In genomic region chr14:55089547-55090153, GRCh38 we compare ENCODE assay signal across 8 cellular contexts. TPM values are rescaled to one million over a fixed set of nuclear protein-coding genes. Genes with fewer than 3 reads are reported as not detected.
DNase-seq lines count a peak whose midpoint lies in the region; ATAC-seq, FAIRE-seq and TF ChIP-seq lines count a peak whose summit lies in the region.
"Not testable (repeated sequence)": the region's sequence is repeated elsewhere in the genome, so short reads cannot be mapped to it uniquely, and the experiment has no call there.

No MANE protein-coding gene starts in this region.

- not testable (repeated sequence) for H3K9me3 ChIP-seq in kidney (ENCODE audit: control insufficient read depth in 1 of 2, low read length in 2 of 2)

- ATAC-seq in GM19043 (IDR thresholded peaks at IDR 0.05; ENCODE audit: low read depth, unreplicated experiment) (peak; percentile 78), HG03520 (IDR thresholded peaks at IDR 0.05; ENCODE audit: unreplicated experiment) (peak; percentile 85)

- intact Hi-C loops in kidney (cut with DNase I), result not testable (repeated sequence)

- DNase-seq in Ammon's horn (ENCODE audit: low spot score) (peak; percentile 92), NCI-H524 treated with DMSO at 0.1 percent for 48 hours (lab: John Stamatoyannopoulos, UW) (peak; percentile 62), kidney (peak; percentile 82)
- peak; percentile 56 for DNase-seq in activated CD4-positive, alpha-beta T cell treated with anti-CD3 and anti-CD28 coated beads for 1 hour
- DNase-seq in central memory CD4-positive, alpha-beta T cell, result peak; percentile 60
- DNase-seq in stimulated activated CD4-positive, alpha-beta T cell treated with anti-CD3 and anti-CD28 coated beads, Interleukin-1b, Interleukin-23, amount 100 ng/mL, for 1 hour (ENCODE audit: low read depth in 2 of 2), result peak; percentile 42 to 52

- H3K36me3 ChIP-seq in kidney (ENCODE audit: control insufficient read depth in 1 of 2, insufficient read depth in 2 of 2, low read length in 2 of 2), result not testable (repeated sequence)

- peak; percentile 97 for TF ChIP-seq CTCF in kidney (IDR thresholded peaks at IDR 0.05; ENCODE audit: borderline replicate concordance, extremely low read depth, insufficient read depth)

- not testable (repeated sequence) for H3K27ac ChIP-seq in kidney (ENCODE audit: low read depth in 2 of 2, low read length in 2 of 2)

- not testable (repeated sequence) for H3K9ac ChIP-seq in kidney (ENCODE audit: low read length in 2 of 2)

- not testable (repeated sequence) for H3K4me1 ChIP-seq in kidney (ENCODE audit: control insufficient read depth in 1 of 2, insufficient read depth in 1 of 2, low read depth in 1 of 2, low read length in 2 of 2)

- not testable (repeated sequence) for FAIRE-seq in kidney (lab: Jason Lieb, UNC)

- H3K4me3 ChIP-seq in kidney (ENCODE audit: low read length in 2 of 2), result not testable (repeated sequence)

RNA-seq across cellular contexts. Expression of gene MAPK1IP1L, which starts 38.2 kb away (rescaled TPM):
- 101 TPM for total RNA-seq in kidney
- polyA plus RNA-seq in kidney (ENCODE audit: insufficient read depth, low read depth, low replicate concordance), result 43.3 TPM

RNA-seq across cellular contexts. Expression of gene LGALS3, which starts 39.4 kb away (rescaled TPM):
- 235 TPM for total RNA-seq in kidney
- 241 TPM for polyA plus RNA-seq in kidney (ENCODE audit: insufficient read depth, low read depth, low replicate concordance)
